8 cellular contexts compared by ENCODE assay signal in the genomic region with DNA sequence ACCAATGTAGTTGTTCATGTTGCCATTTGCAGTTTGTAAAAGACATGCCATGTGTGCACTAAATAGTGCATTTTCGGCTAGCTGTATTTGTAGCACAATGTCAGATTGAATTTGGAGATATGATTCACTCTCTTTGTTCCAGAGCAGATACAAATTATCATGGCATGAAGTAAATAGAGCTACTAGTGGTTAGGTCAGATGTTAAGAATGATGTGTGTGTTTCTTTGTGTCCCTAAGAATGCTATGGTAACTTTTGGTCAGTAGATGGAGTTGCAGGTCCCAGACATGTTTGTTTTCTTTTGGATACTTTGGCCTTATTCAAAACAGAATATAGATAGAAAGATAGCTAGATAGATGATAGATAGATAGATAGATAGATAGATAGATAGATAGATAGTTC.
A peak's percentile ranks its signal among the peaks of the same experiment; 100 is the strongest.
DNase-seq lines count a peak whose midpoint lies in the region; ATAC-seq and TF ChIP-seq lines count a peak whose summit lies in the region.

No MANE protein-coding gene starts in this region.

- H3K27me3 Mint-ChIP-seq in T-cell = no peaks in the 10 kb centered on the region

- CTCF ChIA-PET in HEK293 (lab: Yijun Ruan, JAX) (interaction anchor here (0.6 to 0.7 kb wide), 3 partner anchors 9 to 948 kb away, joined by 3 read pairs; no protein-coding TSS in a partner anchor), T-cell (lab: Charles Lee) (no interaction called here)

- ATAC-seq in HG03196 (IDR thresholded peaks at IDR 0.05; ENCODE audit: unreplicated experiment) (no peak), HG02938 (IDR thresholded peaks at IDR 0.05; ENCODE audit: unreplicated experiment) (no peak), T-cell (replicated peaks in 1 of 4) (no peak)

- no peak overlapping the region for H3K4me3 ChIP-seq in BE2C (ENCODE audit: low read depth, low read length)
- H3K4me3 ChIP-seq in HEK293 (ENCODE audit: low read depth, low read length) = no peak overlapping the region
- no peak overlapping the region for H3K4me3 ChIP-seq in hepatocyte
- H3K4me3 ChIP-seq in suprapubic skin = no peak overlapping the region

- DNase-seq in BE2C (no peak), SK-MEL-5 (ENCODE audit: low read depth, low spot score) (peak; percentile 90), hepatocyte (ENCODE audit: low spot score) (peak; percentile 10), suprapubic skin (ENCODE audit: low spot score in 2 of 2) (no peak), T-cell (no peak)

- H3K27ac Mint-ChIP-seq in T-cell = no peak overlapping the region

- TF ChIP-seq EP300 in suprapubic skin (IDR thresholded peaks at IDR 0.05) = no peak

- no peaks in the 10 kb centered on the region for H3K4me1 Mint-ChIP-seq in T-cell

- H3K4me2 ChIP-seq in hepatocyte = peak overlapping the region; percentile 22

- no peaks in the 10 kb centered on the region for H3K36me3 ChIP-seq in BE2C
- no peaks in the 10 kb centered on the region for H3K36me3 ChIP-seq in HEK293 (ENCODE audit: control insufficient read depth in 2 of 2, insufficient read depth in 1 of 2, low read length in 2 of 2)
- no peaks in the 10 kb centered on the region for H3K36me3 ChIP-seq in hepatocyte (replicated peaks; ENCODE audit: insufficient read depth, low read depth)
- no peaks in the 10 kb centered on the region for H3K36me3 ChIP-seq in suprapubic skin

- no peak overlapping the region for H3K4me3 Mint-ChIP-seq in T-cell

- H3K79me2 ChIP-seq in hepatocyte = no peaks in the 10 kb centered on the region

- H3K27me3 ChIP-seq in BE2C = no peaks in the 10 kb centered on the region
- no peaks in the 10 kb centered on the region for H3K27me3 ChIP-seq in hepatocyte
- no peaks in the 10 kb centered on the region for H3K27me3 ChIP-seq in suprapubic skin

- in situ Hi-C loops in SK-MEL-5 (cut with HindIII; ENCODE audit: low pct_unique_long_range_greater_than_20kb, low sequenced_read_pairs) = no loop called here

- TF ChIP-seq CTCF in BE2C (IDR thresholded peaks at IDR 0.05; ENCODE audit: low read depth, low read length) = peak; percentile 38
- TF ChIP-seq CTCF in HEK293 (tag by site-specific recombination; IDR thresholded peaks at IDR 0.05) = no peak
- peak; percentile 49 for TF ChIP-seq CTCF in hepatocyte (IDR thresholded peaks at IDR 0.05; ENCODE audit: poor library complexity)
- no peak for TF ChIP-seq CTCF in suprapubic skin (IDR thresholded peaks at IDR 0.05)

- H3K27ac ChIP-seq in HEK293 (ENCODE audit: extremely low read depth, low read depth, low read length) = no peak overlapping the region
- H3K27ac ChIP-seq in hepatocyte = no peak overlapping the region
- H3K27ac ChIP-seq in suprapubic skin = no peak overlapping the region

- no peaks in the 10 kb centered on the region for H3K36me3 Mint-ChIP-seq in T-cell

- H2AFZ ChIP-seq in hepatocyte = no peak overlapping the region

- H3K9me3 ChIP-seq in BE2C (no peaks in the 10 kb centered on the region), HEK293 (ENCODE audit: control insufficient read depth, insufficient read depth, low read depth, low read length) (no peaks in the 10 kb centered on the region), hepatocyte (ENCODE audit: low read depth) (no peaks in the 10 kb centered on the region), suprapubic skin (no peaks in the 10 kb centered on the region)

- peaks cover 0 to 3% (median 0%) of the 10 kb centered on the region in 3 donors for H3K9me3 Mint-ChIP-seq in T-cell

- H3K9me2 ChIP-seq in hepatocyte (replicated peaks; ENCODE audit: insufficient read depth) = no peaks in the 10 kb centered on the region

- POLR2A ChIA-PET in HEK293 (lab: Yijun Ruan, JAX) (no interaction called here), T-cell (lab: Charles Lee) (no interaction called here)

- H3K4me1 ChIP-seq in BE2C (no peaks in the 10 kb centered on the region), HEK293 (ENCODE audit: control insufficient read depth, insufficient read depth, low read length) (no peaks in the 10 kb centered on the region), hepatocyte (ENCODE audit: insufficient read depth) (no peaks in the 10 kb centered on the region), suprapubic skin (no peaks in the 10 kb centered on the region)

- TF ChIP-seq POLR2A in suprapubic skin (IDR thresholded peaks at IDR 0.05) = no peak

- no peaks in the 10 kb centered on the region for H4K20me1 ChIP-seq in hepatocyte (ENCODE audit: insufficient read depth, poor library complexity, severe bottlenecking)

- 50% methylated on average over 1 of the region's 1 CpG for WGBS in hepatocyte (ENCODE audit: low lambda C conversion rate, missing lambda C conversion rate)
- 39% methylated on average over 1 of the region's 1 CpG for whole genome bisulfite sequencing in suprapubic skin

TF ChIP-seq in HEK293, 187 proteins besides CTCF, POLR2A, EP300 and RAD21:
- TF ChIP-seq ZNF391 (tag by site-specific recombination; IDR thresholded peaks at IDR 0.05; ENCODE audit: borderline replicate concordance, low read depth) = no peak
- TF ChIP-seq HOXC10 (CRISPR knock-in tag; IDR thresholded peaks at IDR 0.05) = no peak
- no peak for TF ChIP-seq ZNF426 (tag by site-specific recombination; IDR thresholded peaks at IDR 0.05)
- TF ChIP-seq ZNF654 (tag by site-specific recombination; IDR thresholded peaks at IDR 0.05; ENCODE audit: low read depth) = peak; percentile 44
- TF ChIP-seq, protein P1, sequence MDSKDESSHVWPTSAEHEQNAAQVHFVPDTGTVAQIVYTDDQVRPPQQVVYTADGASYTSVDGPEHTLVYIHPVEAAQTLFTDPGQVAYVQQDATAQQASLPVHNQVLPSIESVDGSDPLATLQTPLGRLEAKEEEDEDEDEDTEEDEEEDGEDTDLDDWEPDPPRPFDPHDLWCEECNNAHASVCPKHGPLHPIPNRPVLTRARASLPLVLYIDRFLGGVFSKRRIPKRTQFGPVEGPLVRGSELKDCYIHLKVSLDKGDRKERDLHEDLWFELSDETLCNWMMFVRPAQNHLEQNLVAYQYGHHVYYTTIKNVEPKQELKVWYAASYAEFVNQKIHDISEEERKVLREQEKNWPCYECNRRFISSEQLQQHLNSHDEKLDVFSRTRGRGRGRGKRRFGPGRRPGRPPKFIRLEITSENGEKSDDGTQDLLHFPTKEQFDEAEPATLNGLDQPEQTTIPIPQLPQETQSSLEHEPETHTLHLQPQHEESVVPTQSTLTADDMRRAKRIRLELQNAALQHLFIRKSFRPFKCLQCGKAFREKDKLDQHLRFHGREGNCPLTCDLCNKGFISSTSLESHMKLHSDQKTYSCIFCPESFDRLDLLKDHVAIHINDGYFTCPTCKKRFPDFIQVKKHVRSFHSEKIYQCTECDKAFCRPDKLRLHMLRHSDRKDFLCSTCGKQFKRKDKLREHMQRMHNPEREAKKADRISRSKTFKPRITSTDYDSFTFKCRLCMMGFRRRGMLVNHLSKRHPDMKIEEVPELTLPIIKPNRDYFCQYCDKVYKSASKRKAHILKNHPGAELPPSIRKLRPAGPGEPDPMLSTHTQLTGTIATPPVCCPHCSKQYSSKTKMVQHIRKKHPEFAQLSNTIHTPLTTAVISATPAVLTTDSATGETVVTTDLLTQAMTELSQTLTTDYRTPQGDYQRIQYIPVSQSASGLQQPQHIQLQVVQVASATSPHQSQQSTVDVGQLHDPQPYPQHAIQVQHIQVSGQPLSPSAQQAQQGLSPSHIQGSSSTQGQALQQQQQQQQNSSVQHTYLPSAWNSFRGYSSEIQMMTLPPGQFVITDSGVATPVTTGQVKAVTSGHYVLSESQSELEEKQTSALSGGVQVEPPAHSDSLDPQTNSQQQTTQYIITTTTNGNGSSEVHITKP (tag by site-specific recombination; IDR thresholded peaks at IDR 0.05) = no peak

Comparison
In these comparisons a context has a peak if more than half of its experiments do, and no peak if none do; other contexts are left out.
1. DNase-seq: peak in SK-MEL-5 (single experiment) and hepatocyte (single experiment); none in BE2C (single experiment), suprapubic skin (0 of 2) and T-cell (0 of 34).
2. CTCF ChIP-seq: peak in BE2C (single experiment) and hepatocyte (single experiment); none in HEK293 (single experiment) and suprapubic skin (0 of 2).